In genomic region chr2:210660-211059, GRCh38 we compare ENCODE assay signal across 17 cellular contexts. TPM values are rescaled to one million over a fixed set of nuclear protein-coding genes. Genes with fewer than 3 reads are reported as not detected.
DNase-seq lines count a peak whose midpoint lies in the region; ATAC-seq and TF ChIP-seq lines count a peak whose summit lies in the region.
"Had no signal": no experiment of that assay in that cellular context is flagged by ENCODE, and none has a peak within 500 bp of the region (broad histone marks: within the 10 kb centered on the region; RNA-seq: fewer than 3 reads in every experiment).

No MANE protein-coding gene starts in this region.

- 60% methylated on average over 4 of the region's 4 CpGs; no CpG with 5 or more reads in 1 of the 2 donors for WGBS in transverse colon (ENCODE audit: low coverage in 1 of 2), 2 donors

- in situ Hi-C loops in Panc1 (cut with HindIII; ENCODE audit: low pct_unique_long_range_greater_than_20kb, low sequenced_read_pairs) (no loop called here), transverse colon (cut with MboI; ENCODE audit: low pct_ligation_motif_present in 1 of 4, low pct_unique_long_range_greater_than_20kb in 1 of 4, low sequenced_read_pairs in 3 of 4) (no loop called here)

- H3K27me3 Mint-ChIP-seq in progenitor cell of endocrine pancreas, result peaks cover 28% of the 10 kb centered on the region

- intact Hi-C loops in Panc1 (cut with micrococcal nuclease; ENCODE audit: unreplicated experiment) (no loop called here), transverse colon (cut with DNase I; ENCODE audit: low total_unique reads) (no loop called here)

- H3K4me1 Mint-ChIP-seq in progenitor cell of endocrine pancreas (ENCODE audit: low read depth), result peaks cover 2% of the 10 kb centered on the region

- TF ChIP-seq EP300 in transverse colon (IDR thresholded peaks at IDR 0.05; ENCODE audit: low read depth), result no peak

- 0 out of 2 replicates have a peak, but pooled peaks have one; percentile 26 for ATAC-seq in Panc1
- ATAC-seq in esophagus mucosa, result peak; percentile 32
- no peak for ATAC-seq in GM21390 (IDR thresholded peaks at IDR 0.05; ENCODE audit: unreplicated experiment)

- peaks cover 7% of the 10 kb centered on the region for H3K27me3 ChIP-seq in Panc1 (ENCODE audit: control insufficient read depth, insufficient read depth, low read length)
- H3K27me3 ChIP-seq in transverse colon, result peaks cover 5% of the 10 kb centered on the region
- H3K27me3 ChIP-seq: Peyer's patch, SJCRH30 had no signal

- H3K36me3 Mint-ChIP-seq in progenitor cell of endocrine pancreas (ENCODE audit: insufficient read depth), result no peaks in the 10 kb centered on the region

- H3K36me3 ChIP-seq in Panc1 (ENCODE audit: control insufficient read depth, insufficient read depth, low read length) (no peaks in the 10 kb centered on the region), transverse colon (no peaks in the 10 kb centered on the region)
- H3K36me3 ChIP-seq: HAP-1, Peyer's patch, SJCRH30 had no signal

- H3K4me3 Mint-ChIP-seq in progenitor cell of endocrine pancreas (ENCODE audit: low read depth), result no peak overlapping the region

- TF ChIP-seq CTCF in Panc1 (IDR thresholded peaks at IDR 0.05), result no peak
- no peak for TF ChIP-seq CTCF in progenitor cell of endocrine pancreas (IDR thresholded peaks at IDR 0.05; ENCODE audit: unreplicated experiment)
- TF ChIP-seq CTCF in transverse colon (IDR thresholded peaks at IDR 0.05), result no peak

- peak; percentile 12 for DNase-seq in HT1080 (ENCODE audit: low read depth)
- DNase-seq in Panc1 (ENCODE audit: low read depth, low spot score), result no peak
- DNase-seq in progenitor cell of endocrine pancreas (ENCODE audit: low spot score, unreplicated experiment), result no peak
- no peak for DNase-seq in transverse colon
- no peak for DNase-seq in activated gamma-delta T cell treated with Interleukin-2 at 50 U/mL for 16 hours
- DNase-seq: DMS153, EL, NCI-H1436 treated with DMSO at 0.1 percent for 48 hours, NCI-H2227 treated with DMSO at 0.1 percent for 48 hours, NCI-H526 treated with DMSO at 0.1 percent for 48 hours, Peyer's patch, SJCRH30, SW 1271 had no signal

- CTCF ChIA-PET in Panc1 (lab: Charles Lee), result interaction anchor here (0.6 kb wide), 1 partner anchor 77 kb away, joined by 9 read pairs; the partner anchor contains the start of gene ALKAL2

- H3K9me3 Mint-ChIP-seq in progenitor cell of endocrine pancreas (ENCODE audit: low read depth), result peaks cover 3% of the 10 kb centered on the region

- H3K4me3 ChIP-seq in Panc1 (ENCODE audit: low read depth in 2 of 2, low read length in 2 of 2) (no peak overlapping the region), transverse colon (no peak overlapping the region)
- H3K4me3 ChIP-seq: HAP-1, Peyer's patch, SJCRH30 had no signal

- no peaks in the 10 kb centered on the region for H3K4me1 ChIP-seq in Panc1 (ENCODE audit: control insufficient read depth, insufficient read depth, low read length)
- H3K4me1 ChIP-seq in transverse colon, result no peaks in the 10 kb centered on the region
- H3K4me1 ChIP-seq: HAP-1, Peyer's patch, SJCRH30 had no signal

- no peak overlapping the region for H3K27ac ChIP-seq in Panc1 (ENCODE audit: low read length)
- no peak overlapping the region for H3K27ac ChIP-seq in transverse colon
- H3K27ac ChIP-seq: C4-2B, Peyer's patch, SJCRH30 had no signal

- POLR2A ChIA-PET in Panc1 (lab: Charles Lee), result interaction anchor here (0.5 kb wide), 1 partner anchor 102 kb away, joined by 5 read pairs; no protein-coding TSS in a partner anchor

- peak overlapping the region; percentile 51 for H3K27ac Mint-ChIP-seq in progenitor cell of endocrine pancreas

- TF ChIP-seq POLR2A in transverse colon (IDR thresholded peaks at IDR 0.05), result no peak

- no TSS peak for BruUV-seq in Panc1 (replicated peaks; lab: Mats Ljungman, UMichigan)

- no peaks in the 10 kb centered on the region for H3K9me3 ChIP-seq in Panc1 (ENCODE audit: control insufficient read depth, insufficient read depth, low read depth, low read length)
- H3K9me3 ChIP-seq in transverse colon, result peaks cover 0 to 7% of the 10 kb centered on the region in 2 donors
- H3K9me3 ChIP-seq: HAP-1, SJCRH30 had no signal

RNA-seq across cellular contexts. Expression of gene SH3YL1, which starts 53.2 kb away (rescaled TPM):
- 2.6 and 3.9 TPM in 2 replicates for total RNA-seq in HT1080 (2014; rRNA removed; shearing (Covaris generic))
- polyA plus RNA-seq in HT1080 (2015; cell fraction: cytosol; rRNA removed), result 9.6 and 13.4 TPM in 2 replicates
- polyA plus RNA-seq in HT1080 (2015; cell fraction: nucleus; rRNA removed), result 29.8 and 32.2 TPM in 2 replicates
- total RNA-seq in Panc1 (2021; ENCODE audit: unreplicated experiment) (28.4 TPM), esophagus mucosa (56.9 TPM), progenitor cell of endocrine pancreas (120 and 129 TPM in 2 replicates), transverse colon (100 to 1,000 TPM in 2 of 4 donors, 10 to 100 TPM in 2; 70.7 to 344 (median 98.0) TPM)
- polyA plus RNA-seq in Panc1 (2012; ENCODE audit: insufficient read length), result 13.8 TPM

RNA-seq across cellular contexts. Expression of gene ACP1, which starts 54.1 kb away (rescaled TPM):
- total RNA-seq in HT1080 (2014; rRNA removed; shearing (Covaris generic)), result 114 and 122 TPM in 2 replicates
- polyA plus RNA-seq in HT1080 (2015; cell fraction: cytosol; rRNA removed), result 107 and 112 TPM in 2 replicates
- 83.8 and 87.9 TPM in 2 replicates for polyA plus RNA-seq in HT1080 (2015; cell fraction: nucleus; rRNA removed)
- total RNA-seq in Panc1 (2021; ENCODE audit: unreplicated experiment) (90.9 TPM), esophagus mucosa (61.2 TPM), progenitor cell of endocrine pancreas (111 and 118 TPM in 2 replicates), transverse colon (10 to 100 TPM; 21.3 to 96.1 (median 66.4) TPM)
- 95.1 TPM for polyA plus RNA-seq in Panc1 (2012; ENCODE audit: insufficient read length)
